12 cellular contexts compared by ENCODE assay signal in genomic region chr13:113083402-113084061, GRCh38. TPM values are rescaled to one million over a fixed set of nuclear protein-coding genes. Genes with fewer than 3 reads are reported as not detected.
DNase-seq lines count a peak whose midpoint lies in the region; ATAC-seq and TF ChIP-seq lines count a peak whose summit lies in the region.
"Had no signal": no experiment of that assay in that cellular context is flagged by ENCODE, and none has a peak within 500 bp of the region (broad histone marks: within the 10 kb centered on the region; RNA-seq: fewer than 3 reads in every experiment).

No MANE protein-coding gene starts in this region.

- no peak overlapping the region for H3K4me3 Mint-ChIP-seq in chondrocyte (ENCODE audit: unreplicated experiment)
- H3K4me3 Mint-ChIP-seq: activated naive CD8-positive, alpha-beta T cell treated with anti-CD3 and anti-CD28 coated beads, Interleukin-2, amount 50 U/mL, for 24 hours; nephron had no signal

- H3K27me3 ChIP-seq in lung (ENCODE audit: control insufficient read depth, insufficient read depth) = no peaks in the 10 kb centered on the region

- no peaks in the 10 kb centered on the region for H3K9me3 ChIP-seq in lung (ENCODE audit: control insufficient read depth in 2 of 2, insufficient read depth in 1 of 2, low read length in 1 of 2)
- H3K9me3 ChIP-seq: BLaER1 treated with 17β-estradiol and CSF1 and Interleukin-3, amounts not matched to agents 10 nM and 100 nM had no signal

- peak overlapping the region in 1 of 2 donors; percentile 48 for H3K27ac ChIP-seq in lung (ENCODE audit: low read depth in 1 of 2, low read length in 1 of 2)
- H3K27ac ChIP-seq: BLaER1 treated with 17β-estradiol and CSF1 and Interleukin-3, amounts not matched to agents 10 nM and 100 nM had no signal

- DNase-seq in AG20443 (ENCODE audit: low spot score) = peak; percentile 45
- peak; percentile 98 for DNase-seq in NCI-H187 (lab: John Stamatoyannopoulos, UW)
- peak; percentile 59 for DNase-seq in chondrocyte (ENCODE audit: low spot score)
- peak; percentile 74 for DNase-seq in lung (ENCODE audit: low spot score)
- no peak for DNase-seq in HuH-7.5 (ENCODE audit: low spot score)
- DNase-seq in ecto neural progenitor cell (ENCODE audit: low spot score) = no peak
- no peak for DNase-seq in NCI-H146 (lab: John Stamatoyannopoulos, UW)
- DNase-seq: activated naive CD8-positive, alpha-beta T cell treated with anti-CD3 and anti-CD28 coated beads, Interleukin-2, amount 50 U/mL, for 24 hours had no signal

- no peaks in the 10 kb centered on the region for H3K9me3 Mint-ChIP-seq in chondrocyte (ENCODE audit: low read depth)
- H3K9me3 Mint-ChIP-seq: activated naive CD8-positive, alpha-beta T cell treated with anti-CD3 and anti-CD28 coated beads, Interleukin-2, amount 50 U/mL, for 24 hours; nephron had no signal

- ATAC-seq in lung (ENCODE audit: insufficient read depth, low FRiP score) = no peak
- ATAC-seq in GM21423 (IDR thresholded peaks at IDR 0.05; ENCODE audit: unreplicated experiment) = no peak
- ATAC-seq: activated naive CD8-positive, alpha-beta T cell treated with anti-CD3 and anti-CD28 coated beads, Interleukin-2, amount 50 U/mL, for 24 hours had no signal

- H3K4me1 ChIP-seq in lung (ENCODE audit: control insufficient read depth in 2 of 2, insufficient read depth in 2 of 2, low read length in 2 of 2) = peaks cover 0 to 2% of the 10 kb centered on the region in 2 donors

- H3K27me3 Mint-ChIP-seq in chondrocyte (ENCODE audit: low read depth) = peaks cover 6% of the 10 kb centered on the region
- H3K27me3 Mint-ChIP-seq: activated naive CD8-positive, alpha-beta T cell treated with anti-CD3 and anti-CD28 coated beads, Interleukin-2, amount 50 U/mL, for 24 hours had no signal

- WGBS in lung, 2 donors = 69 to 79% methylated on average over 18 of the region's 18 CpGs

- H3K4me3 ChIP-seq in lung = no peak overlapping the region
- H3K4me3 ChIP-seq: BLaER1 treated with 17β-estradiol and CSF1 and Interleukin-3, amounts not matched to agents 10 nM and 100 nM had no signal

- peaks cover 6 to 24% of the 10 kb centered on the region in 2 donors for H3K36me3 ChIP-seq in lung (ENCODE audit: control insufficient read depth in 2 of 2, insufficient read depth in 2 of 2, low read length in 2 of 2)
- H3K36me3 ChIP-seq: BLaER1 treated with 17β-estradiol and CSF1 and Interleukin-3, amounts not matched to agents 10 nM and 100 nM had no signal

- peaks cover 2% of the 10 kb centered on the region for H3K36me3 Mint-ChIP-seq in chondrocyte (ENCODE audit: low read depth)

- H3K27ac Mint-ChIP-seq in chondrocyte (ENCODE audit: unreplicated experiment) = no peak overlapping the region
- H3K27ac Mint-ChIP-seq: activated naive CD8-positive, alpha-beta T cell treated with anti-CD3 and anti-CD28 coated beads, Interleukin-2, amount 50 U/mL, for 24 hours; nephron had no signal

- no peaks in the 10 kb centered on the region for H3K4me1 Mint-ChIP-seq in chondrocyte (ENCODE audit: low read depth)
- H3K4me1 Mint-ChIP-seq: activated naive CD8-positive, alpha-beta T cell treated with anti-CD3 and anti-CD28 coated beads, Interleukin-2, amount 50 U/mL, for 24 hours had no signal

- no peak for TF ChIP-seq CTCF in chondrocyte (IDR thresholded peaks at IDR 0.05)
- no peak for TF ChIP-seq CTCF in lung (IDR thresholded peaks at IDR 0.05; ENCODE audit: control extremely low read depth, extremely low read depth)

RNA-seq across cellular contexts. Expression of gene F7, which starts 22.1 kb away (rescaled TPM):
- total RNA-seq in chondrocyte (0.34 to 0.85 TPM (median 0.60 TPM) in 3 replicates), lung (under 1 TPM; 0.21 to 0.26 TPM)
- polyA plus RNA-seq in lung = under 1 TPM; 0.04 to 0.07 TPM
- total RNA-seq: glomerular endothelial cell had no signal

RNA-seq across cellular contexts. Expression of gene F10, which starts 39.1 kb away (rescaled TPM):
- total RNA-seq in chondrocyte (1.9 to 2.0 TPM in 2 of 3 replicates, not detected in the other), lung (10 to 100 TPM in 1 of 2 donors, 1 to 10 TPM in 1; 6.1 to 18.8 TPM)
- polyA plus RNA-seq in lung = 1 to 10 TPM; 2.5 to 9.2 TPM
- total RNA-seq: glomerular endothelial cell had no signal

Comparison
In these comparisons a context has a peak if more than half of its experiments do, and no peak if none do; other contexts are left out.
1. DNase-seq: peak in AG20443 (single experiment), NCI-H187 (2 of 2), chondrocyte (single experiment) and lung (single experiment); none in HuH-7.5 (single experiment), ecto neural progenitor cell (single experiment) and NCI-H146 (single experiment).